Comparison of ENCODE assay signal across 8 cellular contexts in the genomic region with DNA sequence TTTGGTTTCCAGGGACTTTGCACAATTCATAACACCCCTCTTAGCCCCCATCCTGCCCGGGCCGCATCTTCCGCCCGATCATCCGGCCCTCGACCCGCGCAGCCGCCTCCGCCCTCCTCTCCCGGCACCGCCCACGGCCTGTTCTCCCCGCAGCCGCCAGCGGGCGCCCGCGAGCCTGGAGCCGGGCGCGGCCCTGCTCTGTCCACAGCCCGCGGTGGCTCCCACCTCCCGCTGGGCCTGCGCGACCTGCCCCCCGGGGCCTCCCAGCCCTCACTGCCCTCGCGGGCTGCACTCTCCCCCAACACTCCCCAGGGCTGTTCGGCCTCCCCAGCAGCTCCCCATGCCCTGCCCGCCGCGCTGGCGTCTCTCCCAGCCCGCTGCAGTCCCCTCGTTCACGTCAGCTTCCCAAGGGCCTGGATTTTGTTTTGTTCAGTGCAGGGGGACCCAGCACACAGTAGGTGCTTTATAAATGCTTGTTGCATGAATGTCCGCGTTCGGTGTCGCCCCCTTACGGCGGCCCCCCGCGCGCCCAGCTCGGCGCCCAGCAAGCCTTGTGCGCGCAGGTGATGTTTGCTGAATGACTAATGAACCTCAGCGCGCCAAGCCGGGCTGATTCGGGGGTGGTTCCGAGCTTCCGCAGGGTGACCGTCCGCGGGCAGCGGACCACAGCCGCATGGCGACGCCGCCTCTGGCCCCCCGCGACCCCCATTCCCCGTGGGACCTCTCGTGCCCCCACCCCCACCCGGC. TPM values are rescaled to one million over a fixed set of nuclear protein-coding genes. Genes with fewer than 3 reads are reported as not detected.
DNase-seq lines count a peak whose midpoint lies in the region; ATAC-seq and TF ChIP-seq lines count a peak whose summit lies in the region.

No MANE protein-coding gene starts in this region.

- peak overlapping the region; percentile 79 to 91 (median 85) for H3K4me3 Mint-ChIP-seq in IgD-negative memory B cell
- H3K4me3 Mint-ChIP-seq in progenitor cell of endocrine pancreas (ENCODE audit: low read depth) = peak overlapping the region; percentile 44

- WGBS in urinary bladder = 2% methylated on average over 70 of the region's 70 CpGs

- intact Hi-C loops in left cardiac atrium (cut with DNase I) = no loop called here

- H3K27me3 Mint-ChIP-seq in IgD-negative memory B cell (peaks cover 25% of the 10 kb centered on the region), progenitor cell of endocrine pancreas (peaks cover 24% of the 10 kb centered on the region)

- peak; percentile 90 for TF ChIP-seq CTCF in progenitor cell of endocrine pancreas (IDR thresholded peaks at IDR 0.05; ENCODE audit: unreplicated experiment)

- H3K27ac Mint-ChIP-seq in IgD-negative memory B cell = peak overlapping the region; percentile 59 to 90 (median 63)
- no peak overlapping the region for H3K27ac Mint-ChIP-seq in progenitor cell of endocrine pancreas

- H3K27ac ChIP-seq in urinary bladder (ENCODE audit: low read depth) = no peak overlapping the region

- H3K9me3 Mint-ChIP-seq in IgD-negative memory B cell (no peaks in the 10 kb centered on the region), progenitor cell of endocrine pancreas (ENCODE audit: low read depth) (no peaks in the 10 kb centered on the region)

- peak; percentile 96 for DNase-seq in AG20443 (ENCODE audit: low spot score)
- peak; percentile 49 for DNase-seq in SKM-1 treated with dmso at 0.1 percent for 144 hours (lab: John Stamatoyannopoulos, UW; ENCODE audit: unreplicated experiment)
- peak; percentile 49 for DNase-seq in activated naive CD8-positive, alpha-beta T cell treated with anti-CD3 and anti-CD28 coated beads, Interleukin-2, amount 50 U/mL, for 16 hours (ENCODE audit: low read depth, low spot score)
- DNase-seq in left cardiac atrium = peak; percentile 76
- peak; percentile 73 for DNase-seq in progenitor cell of endocrine pancreas (ENCODE audit: low spot score, unreplicated experiment)

- peak overlapping the region; percentile 28 for H3K4me3 ChIP-seq in urinary bladder (ENCODE audit: low read depth, low read length)

- peaks cover 8 to 11% (median 11%) of the 10 kb centered on the region in 3 donors for H3K4me1 Mint-ChIP-seq in IgD-negative memory B cell
- peaks cover under 1% of the 10 kb centered on the region for H3K4me1 Mint-ChIP-seq in progenitor cell of endocrine pancreas (ENCODE audit: low read depth)

- peaks cover 4% of the 10 kb centered on the region for H3K36me3 ChIP-seq in urinary bladder (ENCODE audit: insufficient read depth)

- ATAC-seq in GM19035 (IDR thresholded peaks at IDR 0.05; ENCODE audit: unreplicated experiment) (peak; percentile 66), left cardiac atrium (peak; percentile 90 to 92)

- peaks cover 5% of the 10 kb centered on the region for H3K4me1 ChIP-seq in urinary bladder (ENCODE audit: insufficient read depth)

- H3K36me3 Mint-ChIP-seq in IgD-negative memory B cell = peaks cover 2% of the 10 kb centered on the region
- H3K36me3 Mint-ChIP-seq in progenitor cell of endocrine pancreas (ENCODE audit: insufficient read depth) = peaks cover 14% of the 10 kb centered on the region

RNA-seq across cellular contexts. Expression of gene APC2, which starts 4.6 kb away (rescaled TPM):
- polyA plus RNA-seq in IgD-negative memory B cell (0.16 TPM), urinary bladder (0.66 TPM)
- total RNA-seq in left cardiac atrium (under 1 TPM; 0.18 to 0.21 TPM), progenitor cell of endocrine pancreas (5.2 and 5.8 TPM in 2 replicates), urinary bladder (1.2 TPM)

RNA-seq across cellular contexts. Expression of gene RPS15, which starts 7.2 kb away (rescaled TPM):
- polyA plus RNA-seq in IgD-negative memory B cell (3,226 TPM), urinary bladder (3,233 TPM)
- total RNA-seq in left cardiac atrium (100 to 1,000 TPM; 714 to 737 TPM), progenitor cell of endocrine pancreas (917 and 938 TPM in 2 replicates), urinary bladder (507 TPM)

RNA-seq across cellular contexts. Expression of gene C19orf25, which starts 33.7 kb away (rescaled TPM):
- 51.1 TPM for polyA plus RNA-seq in IgD-negative memory B cell
- 10 to 100 TPM; 16.1 to 18.9 TPM for total RNA-seq in left cardiac atrium
- total RNA-seq in progenitor cell of endocrine pancreas = 31.3 and 36.0 TPM in 2 replicates
- total RNA-seq in urinary bladder = 15.0 TPM
- polyA plus RNA-seq in urinary bladder = 40.5 TPM

RNA-seq across cellular contexts. Expression of gene DAZAP1, which starts 38.0 kb away (rescaled TPM):
- polyA plus RNA-seq in IgD-negative memory B cell (7.2 TPM), urinary bladder (71.5 TPM)
- total RNA-seq in left cardiac atrium (10 to 100 TPM; 74.1 to 95.7 TPM), progenitor cell of endocrine pancreas (131 and 136 TPM in 2 replicates), urinary bladder (37.0 TPM)

RNA-seq across cellular contexts. Expression of gene GAMT, which starts 44.0 kb away (rescaled TPM):
- polyA plus RNA-seq in IgD-negative memory B cell = 14.3 TPM
- total RNA-seq in left cardiac atrium = 10 to 100 TPM; 36.0 to 48.1 TPM
- 47.0 and 48.5 TPM in 2 replicates for total RNA-seq in progenitor cell of endocrine pancreas
- 10.3 TPM for total RNA-seq in urinary bladder
- polyA plus RNA-seq in urinary bladder = 18.5 TPM
